In the genomic region with DNA sequence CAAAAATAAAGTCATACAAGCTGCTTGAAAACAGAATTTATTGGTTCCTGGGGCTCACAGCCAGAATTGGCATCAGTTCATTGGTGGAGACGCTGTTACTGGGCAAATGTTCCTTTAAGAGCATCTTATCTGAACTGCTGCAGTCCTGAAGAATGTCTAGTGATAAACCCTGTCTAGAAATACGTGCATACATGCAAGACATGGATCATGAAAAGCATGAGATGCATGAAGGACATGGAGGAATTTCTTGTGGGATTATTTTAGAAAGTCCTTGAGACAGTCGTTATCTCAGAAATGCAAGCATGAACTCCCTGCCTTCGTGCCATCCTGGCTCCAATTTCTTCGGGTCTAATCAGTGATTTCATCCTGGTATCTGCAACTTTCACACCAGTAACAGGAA, we compare ENCODE assay signal across 22 cellular contexts. TPM values are rescaled to one million over a fixed set of nuclear protein-coding genes. Genes with fewer than 3 reads are reported as not detected.
DNase-seq lines count a peak whose midpoint lies in the region; ATAC-seq, FAIRE-seq and TF ChIP-seq lines count a peak whose summit lies in the region.
"Had no signal": no experiment of that assay in that cellular context is flagged by ENCODE, and none has a peak within 500 bp of the region (broad histone marks: within the 10 kb centered on the region; RNA-seq: fewer than 3 reads in every experiment).

No MANE protein-coding gene starts in this region.

- H3K4me3 ChIP-seq in bronchial epithelial cell (ENCODE audit: low read depth, low read length) (no peak overlapping the region), mesendoderm (ENCODE audit: low read length) (no peak overlapping the region)
- H3K4me3 ChIP-seq: HAP-1, spleen had no signal

- H3K23ac ChIP-seq in mesendoderm (ENCODE audit: low read length) = no peak overlapping the region

- H3K79me1 ChIP-seq in mesendoderm (ENCODE audit: low read length) = no peaks in the 10 kb centered on the region

- no peak overlapping the region for H3K9ac ChIP-seq in mesendoderm (ENCODE audit: low read length)

- no peak overlapping the region for H3K18ac ChIP-seq in mesendoderm (ENCODE audit: low read length)

- peaks cover 6 to 11% of the 10 kb centered on the region in 2 donors for H3K27me3 Mint-ChIP-seq in T-cell
- peaks cover 24 to 33% of the 10 kb centered on the region in 2 donors for H3K27me3 Mint-ChIP-seq in stimulated activated naive B cell treated with anti-CD40 and anti-IgM and Interleukin-4, amounts not matched to agents 10 μg/mL and 1 μg/mL and 100 μg/mL, for 72 hours

- TF ChIP-seq CTCF in bronchial epithelial cell (IDR thresholded peaks at IDR 0.05; ENCODE audit: insufficient read depth, low read length, severe bottlenecking) = no peak

- no peak overlapping the region for H3K56ac ChIP-seq in mesendoderm (ENCODE audit: low read length)

- H3K4me2 ChIP-seq in mesendoderm (ENCODE audit: low read length) = no peak overlapping the region

- DNase-seq in DMS79 treated with DMSO at 0.1 percent for 48 hours (lab: John Stamatoyannopoulos, UW) (peak; percentile 86), OCI-M2 (lab: John Stamatoyannopoulos, UW; ENCODE audit: unreplicated experiment) (peak; percentile 5), bronchial epithelial cell (ENCODE audit: low read depth) (peak; percentile 8), mesendoderm (peak; percentile 11), T-cell (no peak), DMS114 treated with DMSO at 0.1 percent for 48 hours (lab: John Stamatoyannopoulos, UW; ENCODE audit: unreplicated experiment) (no peak)
- DNase-seq in stimulated activated naive B cell treated with anti-CD40 and anti-IgM and Interleukin-4, amounts not matched to agents 10 μg/mL and 1 μg/mL and 100 μg/mL, for 72 hours = no peak
- DNase-seq: activated CD4-positive, CD25-positive, alpha-beta regulatory T cell treated with anti-CD3 and anti-CD28 coated beads, Interleukin-2, amount 50 U/mL, for 72 hours; activated naive CD4-positive, alpha-beta T cell; activated T-cell treated with anti-CD3 and anti-CD28 coated beads, Interleukin-2, amount 50 U/mL, for 4 hours; CD4-positive, CD25-positive, alpha-beta regulatory T cell; GF-D8; kidney; spleen; stimulated activated CD4-positive, alpha-beta T cell treated with anti-CD3 and anti-CD28 coated beads, Interleukin-4, amount 100 ng/mL, for 1 hour; stimulated activated naive CD4-positive, alpha-beta T cell treated with Interleukin-2 at 50 U/mL for 16 hours; T1000 had no signal

- no peak overlapping the region for H2AK5ac ChIP-seq in mesendoderm (ENCODE audit: low read length)

- H4K8ac ChIP-seq in mesendoderm (ENCODE audit: low read depth, low read length) = no peak overlapping the region

- H3K27ac ChIP-seq in mesendoderm (ENCODE audit: low read depth, low read length) = no peak overlapping the region
- H3K27ac ChIP-seq: neutrophil, spleen had no signal

- no peak overlapping the region for H3K4me3 Mint-ChIP-seq in T-cell
- H3K4me3 Mint-ChIP-seq in stimulated activated naive B cell treated with anti-CD40 and anti-IgM and Interleukin-4, amounts not matched to agents 10 μg/mL and 1 μg/mL and 100 μg/mL, for 72 hours = no peak overlapping the region
- H3K4me3 Mint-ChIP-seq: activated T-cell treated with anti-CD3 and anti-CD28 coated beads, Interleukin-2, amount 50 U/mL, for 4 hours; CD4-positive, CD25-positive, alpha-beta regulatory T cell had no signal

- H3K36me3 ChIP-seq in bronchial epithelial cell (ENCODE audit: control insufficient read depth, insufficient read depth, low read length) (peaks cover 4% of the 10 kb centered on the region), mesendoderm (ENCODE audit: control insufficient read depth, insufficient read depth, low read length) (no peaks in the 10 kb centered on the region)
- H3K36me3 ChIP-seq: HAP-1, neutrophil, spleen had no signal

- no CpG with 5 or more reads among the region's 5 CpGs for WGBS in mesendoderm (ENCODE audit: extremely low coverage, insufficient coverage, low lambda C conversion rate)

- no peak overlapping the region for H2BK15ac ChIP-seq in mesendoderm (replicated peaks; ENCODE audit: low read depth)

- ATAC-seq in T-cell (replicated peaks in 1 of 4) (no peak), HG03196 (IDR thresholded peaks at IDR 0.05; ENCODE audit: unreplicated experiment) (no peak)
- no peak for ATAC-seq in stimulated activated naive B cell treated with anti-CD40 and anti-IgM and Interleukin-4, amounts not matched to agents 10 μg/mL and 1 μg/mL and 100 μg/mL, for 72 hours (replicated peaks)
- ATAC-seq: activated T-cell treated with anti-CD3 and anti-CD28 coated beads, Interleukin-2, amount 50 U/mL, for 4 hours; HepG2 had no signal

- H3K27me3 ChIP-seq in bronchial epithelial cell (ENCODE audit: control insufficient read depth, insufficient read depth, low read length) (no peaks in the 10 kb centered on the region), mesendoderm (ENCODE audit: insufficient read depth, low read length, poor library complexity) (no peaks in the 10 kb centered on the region)
- H3K27me3 ChIP-seq: neutrophil had no signal

- no peaks in the 10 kb centered on the region for H3K4me1 Mint-ChIP-seq in T-cell
- H3K4me1 Mint-ChIP-seq in stimulated activated naive B cell treated with anti-CD40 and anti-IgM and Interleukin-4, amounts not matched to agents 10 μg/mL and 1 μg/mL and 100 μg/mL, for 72 hours = peaks cover 0 to 5% of the 10 kb centered on the region in 2 donors
- H3K4me1 Mint-ChIP-seq: CD4-positive, CD25-positive, alpha-beta regulatory T cell had no signal

- H3K27ac Mint-ChIP-seq in T-cell = no peak overlapping the region
- no peak overlapping the region for H3K27ac Mint-ChIP-seq in stimulated activated naive B cell treated with anti-CD40 and anti-IgM and Interleukin-4, amounts not matched to agents 10 μg/mL and 1 μg/mL and 100 μg/mL, for 72 hours
- H3K27ac Mint-ChIP-seq: CD4-positive, CD25-positive, alpha-beta regulatory T cell had no signal

- no peaks in the 10 kb centered on the region for H3K36me3 Mint-ChIP-seq in T-cell
- no peaks in the 10 kb centered on the region for H3K36me3 Mint-ChIP-seq in stimulated activated naive B cell treated with anti-CD40 and anti-IgM and Interleukin-4, amounts not matched to agents 10 μg/mL and 1 μg/mL and 100 μg/mL, for 72 hours
- H3K36me3 Mint-ChIP-seq: CD4-positive, CD25-positive, alpha-beta regulatory T cell had no signal

- no peak for FAIRE-seq in bronchial epithelial cell (lab: Jason Lieb, UNC)
- FAIRE-seq: HepG2, kidney had no signal

- H3K4ac ChIP-seq in mesendoderm (ENCODE audit: low read depth, low read length) = no peak overlapping the region

- H2BK120ac ChIP-seq in mesendoderm (ENCODE audit: low read depth, low read length) = no peak overlapping the region

- no peak overlapping the region for H4K5ac ChIP-seq in mesendoderm (ENCODE audit: low read length)

- H2BK5ac ChIP-seq in mesendoderm (ENCODE audit: low read length) = no peak overlapping the region

- POLR2A ChIA-PET in T-cell (lab: Charles Lee) = no interaction called here

- H3K79me2 ChIP-seq in mesendoderm (ENCODE audit: control insufficient read depth, insufficient read depth, low read length) = no peaks in the 10 kb centered on the region

- H3K4me1 ChIP-seq in mesendoderm (ENCODE audit: control insufficient read depth, low read depth, low read length) = no peaks in the 10 kb centered on the region
- H3K4me1 ChIP-seq: HAP-1, spleen had no signal

- H3K9me3 Mint-ChIP-seq in T-cell = no peaks in the 10 kb centered on the region
- H3K9me3 Mint-ChIP-seq in stimulated activated naive B cell treated with anti-CD40 and anti-IgM and Interleukin-4, amounts not matched to agents 10 μg/mL and 1 μg/mL and 100 μg/mL, for 72 hours = no peaks in the 10 kb centered on the region
- H3K9me3 Mint-ChIP-seq: activated T-cell treated with anti-CD3 and anti-CD28 coated beads, Interleukin-2, amount 50 U/mL, for 4 hours; CD4-positive, CD25-positive, alpha-beta regulatory T cell had no signal

- CTCF ChIA-PET in T-cell (lab: Charles Lee) = no interaction called here

RNA-seq across cellular contexts. Expression of gene FHOD3, which starts 32.5 kb away (rescaled TPM):
- total RNA-seq in bronchial epithelial cell (8.8 and 15.8 TPM in 2 replicates), T-cell (under 1 TPM in 1 of 5 donors, not detected in 4; 0.06 TPM)
- 0.76 TPM for polyA plus RNA-seq in mesendoderm (2013, experiment 1 of 2)
- polyA plus RNA-seq in mesendoderm (2013, experiment 2 of 2) = 0.76 TPM
- total RNA-seq: activated CD8-positive, alpha-beta memory T cell treated with anti-CD3 and anti-CD28 coated beads for 36 hours; CD4-positive, CD25-positive, alpha-beta regulatory T cell had no signal
- polyA plus RNA-seq: CD4-positive, CD25-positive, alpha-beta regulatory T cell; HepG2 had no signal

Comparison
In these comparisons a context has a peak if more than half of its experiments do, and no peak if none do; other contexts are left out.
1. DNase-seq: peak in DMS79 treated with DMSO at 0.1 percent for 48 hours (single experiment), OCI-M2 (single experiment), bronchial epithelial cell (single experiment) and mesendoderm (single experiment); none in T-cell (0 of 34), DMS114 treated with DMSO at 0.1 percent for 48 hours (single experiment) and stimulated activated naive B cell treated with anti-CD40 and anti-IgM and Interleukin-4, amounts not matched to agents 10 μg/mL and 1 μg/mL and 100 μg/mL, for 72 hours (single experiment).